Comparison of ENCODE assay signal across 13 cellular contexts in genomic region chr6:42674343-42674742, GRCh38. TPM values are rescaled to one million over a fixed set of nuclear protein-coding genes. Genes with fewer than 3 reads are reported as not detected.
A peak's percentile ranks its signal among the peaks of the same experiment; 100 is the strongest.
DNase-seq lines count a peak whose midpoint lies in the region; ATAC-seq and TF ChIP-seq lines count a peak whose summit lies in the region.
"Not testable (repeated sequence)": the region's sequence is repeated elsewhere in the genome, so short reads cannot be mapped to it uniquely, and the experiment has no call there.
"Had no signal": no experiment of that assay in that cellular context is flagged by ENCODE, and none has a peak within 500 bp of the region (broad histone marks: within the 10 kb centered on the region; RNA-seq: fewer than 3 reads in every experiment).

No MANE protein-coding gene starts in this region.

- ATAC-seq in RWPE2 (ENCODE audit: low read depth), result peak; percentile 74

- H3K4me3 ChIP-seq in KMS-11 (IDR thresholded peaks at IDR 0.05; ENCODE audit: insufficient read depth, low read depth, low read length); RWPE2 (ENCODE audit: severe bottlenecking); fibroblast of villous mesenchyme (ENCODE audit: low read depth, low read length); skeletal muscle tissue (ENCODE audit: low read length in 3 of 3): not testable (repeated sequence)

- H3K4me2 ChIP-seq in KMS-11, result peak overlapping the region; percentile 19; the same call in 1 of the 2 replicates

- H3K79me2 ChIP-seq in KMS-11 (ENCODE audit: insufficient read depth, low read depth), result not testable (repeated sequence)

- not testable (repeated sequence) for TF ChIP-seq CTCF in KMS-11 (conservative IDR thresholded peaks at IDR 0.05; ENCODE audit: low read depth, low read length); RWPE2 (IDR thresholded peaks at IDR 0.05; ENCODE audit: poor library complexity, severe bottlenecking); fibroblast of villous mesenchyme (IDR thresholded peaks at IDR 0.05; ENCODE audit: insufficient read depth, low read depth, low read length)

- H2AFZ ChIP-seq in KMS-11 (ENCODE audit: low read depth), result not testable (repeated sequence)

- not testable (repeated sequence) for H3K36me3 ChIP-seq in KMS-11 (ENCODE audit: insufficient read depth)
- H3K36me3 ChIP-seq in RWPE2 (ENCODE audit: low read depth) (peaks cover 85% of the 10 kb centered on the region), skeletal muscle tissue (ENCODE audit: control insufficient read depth in 3 of 3, insufficient read depth in 3 of 3, low read length in 3 of 3) (peaks cover 38 to 71% (median 46%) of the 10 kb centered on the region in 3 donors)

- H3K9ac ChIP-seq in KMS-11, result not testable (repeated sequence)
- H3K9ac ChIP-seq in skeletal muscle tissue (ENCODE audit: low read depth in 1 of 3, low read length in 3 of 3), result peak overlapping the region in 2 of 3 donors; percentile 15 to 65

- DNase-seq in Caki2 (ENCODE audit: low read depth) (peak; percentile 27), NCI-H2196 (lab: John Stamatoyannopoulos, UW; ENCODE audit: unreplicated experiment) (peak; percentile 26), amniotic epithelial cell (ENCODE audit: low read depth) (peak; percentile 14), fibroblast of villous mesenchyme (ENCODE audit: low read depth) (peak; percentile 8), myocyte (ENCODE audit: low read depth) (peak; percentile 41)
- DNase-seq in RWPE2 (ENCODE audit: low spot score), result not testable (repeated sequence)

- in situ Hi-C loops in Caki2 (cut with HindIII; ENCODE audit: low pct_unique_long_range_greater_than_20kb, low sequenced_read_pairs), result not testable (repeated sequence)

- not testable (repeated sequence) for H3K9me3 ChIP-seq in RWPE2 (ENCODE audit: severe bottlenecking); skeletal muscle tissue (ENCODE audit: control insufficient read depth in 3 of 3, low read length in 3 of 3)

- not testable (repeated sequence) for H3K27me3 ChIP-seq in KMS-11 (ENCODE audit: insufficient read depth, low read depth); RWPE2 (ENCODE audit: insufficient read depth, poor library complexity, severe bottlenecking); skeletal muscle tissue (ENCODE audit: control insufficient read depth in 3 of 3, insufficient read depth in 3 of 3, low read length in 3 of 3)

- H4K20me1 ChIP-seq in KMS-11 (ENCODE audit: insufficient read depth), result not testable (repeated sequence)

- H3K4me1 ChIP-seq in KMS-11 (ENCODE audit: low read depth, poor library complexity, severe bottlenecking) (peaks cover 22% of the 10 kb centered on the region), RWPE2 (ENCODE audit: insufficient read depth, poor library complexity, severe bottlenecking) (peaks cover 11% of the 10 kb centered on the region), skeletal muscle tissue (ENCODE audit: control insufficient read depth in 3 of 3, insufficient read depth in 3 of 3, low read length in 3 of 3) (peaks cover 17 to 34% (median 28%) of the 10 kb centered on the region in 3 donors)

- not testable (repeated sequence) for H3K27ac ChIP-seq in KMS-11
- peak overlapping the region; percentile 17 for H3K27ac ChIP-seq in RWPE2 (ENCODE audit: poor library complexity, severe bottlenecking)
- peak overlapping the region; percentile 64 for H3K27ac ChIP-seq in skeletal muscle tissue (ENCODE audit: low read depth, low read length)

RNA-seq across cellular contexts. Expression of gene PRPH2, which starts 48.1 kb away (rescaled TPM):
- total RNA-seq in Caki2 (2014; rRNA removed; shearing (Covaris generic); ENCODE audit: low replicate concordance), result not detected in 2 replicates
- total RNA-seq in fibroblast of villous mesenchyme (2.6 and 5.2 TPM in 2 replicates), myocyte (1.4 and 1.8 TPM in 2 replicates), skeletal muscle tissue (5.7 TPM)
- polyA plus RNA-seq in myocyte (2012), result 4.1 TPM
- total RNA-seq: Calu3; CD4-positive, CD25-positive, alpha-beta regulatory T cell; G401; GM12878; H4 had no signal
